ENCODE assay signal across 8 cellular contexts in genomic region chr19:4730740-4731171, GRCh38. TPM values are rescaled to one million over a fixed set of nuclear protein-coding genes. Genes with fewer than 3 reads are reported as not detected.
DNase-seq lines count a peak whose midpoint lies in the region; ATAC-seq, FAIRE-seq and TF ChIP-seq lines count a peak whose summit lies in the region.

No MANE protein-coding gene starts in this region.

- no peaks in the 10 kb centered on the region for H3K36me3 Mint-ChIP-seq in activated T-cell treated with anti-CD3 and anti-CD28 coated beads, Interleukin-2, amount 50 U/mL, for 72 hours (ENCODE audit: insufficient read depth in 2 of 2)
- no peaks in the 10 kb centered on the region for H3K36me3 Mint-ChIP-seq in glutamatergic neuron (ENCODE audit: unreplicated experiment)

- H3K9me3 Mint-ChIP-seq in activated T-cell treated with anti-CD3 and anti-CD28 coated beads, Interleukin-2, amount 50 U/mL, for 72 hours: no peaks in the 10 kb centered on the region
- H3K9me3 Mint-ChIP-seq in glutamatergic neuron (ENCODE audit: unreplicated experiment): peaks cover 5% of the 10 kb centered on the region

- no peak for FAIRE-seq in D721Med (lab: Jason Lieb, UNC)

- no peak overlapping the region for H3K27ac Mint-ChIP-seq in activated T-cell treated with anti-CD3 and anti-CD28 coated beads, Interleukin-2, amount 50 U/mL, for 72 hours
- H3K27ac Mint-ChIP-seq in glutamatergic neuron (ENCODE audit: unreplicated experiment): no peak overlapping the region

- no peak overlapping the region for H3K4me3 Mint-ChIP-seq in activated T-cell treated with anti-CD3 and anti-CD28 coated beads, Interleukin-2, amount 50 U/mL, for 72 hours
- H3K4me3 Mint-ChIP-seq in glutamatergic neuron (ENCODE audit: unreplicated experiment): no peak overlapping the region

- peaks cover 11% of the 10 kb centered on the region for H3K4me1 Mint-ChIP-seq in activated T-cell treated with anti-CD3 and anti-CD28 coated beads, Interleukin-2, amount 50 U/mL, for 72 hours (ENCODE audit: low read depth)
- H3K4me1 Mint-ChIP-seq in glutamatergic neuron (ENCODE audit: low read depth, unreplicated experiment): no peaks in the 10 kb centered on the region

- H3K27me3 Mint-ChIP-seq in activated T-cell treated with anti-CD3 and anti-CD28 coated beads, Interleukin-2, amount 50 U/mL, for 72 hours (ENCODE audit: low read depth): no peaks in the 10 kb centered on the region
- H3K27me3 Mint-ChIP-seq in glutamatergic neuron (ENCODE audit: unreplicated experiment): peaks cover 6% of the 10 kb centered on the region

- ATAC-seq in activated T-cell treated with anti-CD3 and anti-CD28 coated beads, Interleukin-2, amount 50 U/mL, for 72 hours (replicated peaks in 1 of 2): peak; percentile 78 to 79
- no peak for ATAC-seq in HG02938 (IDR thresholded peaks at IDR 0.05; ENCODE audit: unreplicated experiment)
- no peak for ATAC-seq in HG02759 (IDR thresholded peaks at IDR 0.05; ENCODE audit: unreplicated experiment)

- no peak for DNase-seq in D721Med (ENCODE audit: insufficient read length, low spot score)
- peak; percentile 39 for DNase-seq in MV-4-11 (lab: John Stamatoyannopoulos, UW)
- peak; percentile 73 to 76 for DNase-seq in activated T-cell treated with anti-CD3 and anti-CD28 coated beads, Interleukin-2, amount 50 U/mL, for 72 hours
- DNase-seq in glutamatergic neuron: peak; percentile 56
- peak; percentile 58 to 59 for DNase-seq in stimulated activated CD4-positive, alpha-beta T cell treated with anti-CD3 and anti-CD28 coated beads, Interleukin-4, amount 100 ng/mL, for 4 hours
- no peak for DNase-seq in LoVo (ENCODE audit: low spot score)

- TF ChIP-seq CTCF in D721Med (IDR thresholded peaks at IDR 0.05; ENCODE audit: insufficient read depth, missing control alignments) (peak; percentile 41), glutamatergic neuron (IDR thresholded peaks at IDR 0.05; ENCODE audit: partially characterized antibody, unreplicated experiment) (peak; percentile 59)

RNA-seq across cellular contexts. Expression of gene DPP9, which starts 7.1 kb away (rescaled TPM):
- 10 to 100 TPM; 58.8 to 61.0 TPM for total RNA-seq in activated T-cell treated with anti-CD3 and anti-CD28 coated beads, Interleukin-2, amount 50 U/mL, for 72 hours
- 44.8 TPM for total RNA-seq in glutamatergic neuron (ENCODE audit: unreplicated experiment)

Comparison
In these comparisons a context has a peak if more than half of its experiments do, and no peak if none do; other contexts are left out.
1. DNase-seq: peak in MV-4-11 (single experiment), activated T-cell treated with anti-CD3 and anti-CD28 coated beads, Interleukin-2, amount 50 U/mL, for 72 hours (2 of 2), glutamatergic neuron (single experiment) and stimulated activated CD4-positive, alpha-beta T cell treated with anti-CD3 and anti-CD28 coated beads, Interleukin-4, amount 100 ng/mL, for 4 hours (2 of 2); none in D721Med (single experiment) and LoVo (single experiment).
2. ATAC-seq: peak in activated T-cell treated with anti-CD3 and anti-CD28 coated beads, Interleukin-2, amount 50 U/mL, for 72 hours (2 of 2); none in HG02938 (single experiment) and HG02759 (single experiment).